9 cellular contexts compared by ENCODE assay signal in the genomic region with DNA sequence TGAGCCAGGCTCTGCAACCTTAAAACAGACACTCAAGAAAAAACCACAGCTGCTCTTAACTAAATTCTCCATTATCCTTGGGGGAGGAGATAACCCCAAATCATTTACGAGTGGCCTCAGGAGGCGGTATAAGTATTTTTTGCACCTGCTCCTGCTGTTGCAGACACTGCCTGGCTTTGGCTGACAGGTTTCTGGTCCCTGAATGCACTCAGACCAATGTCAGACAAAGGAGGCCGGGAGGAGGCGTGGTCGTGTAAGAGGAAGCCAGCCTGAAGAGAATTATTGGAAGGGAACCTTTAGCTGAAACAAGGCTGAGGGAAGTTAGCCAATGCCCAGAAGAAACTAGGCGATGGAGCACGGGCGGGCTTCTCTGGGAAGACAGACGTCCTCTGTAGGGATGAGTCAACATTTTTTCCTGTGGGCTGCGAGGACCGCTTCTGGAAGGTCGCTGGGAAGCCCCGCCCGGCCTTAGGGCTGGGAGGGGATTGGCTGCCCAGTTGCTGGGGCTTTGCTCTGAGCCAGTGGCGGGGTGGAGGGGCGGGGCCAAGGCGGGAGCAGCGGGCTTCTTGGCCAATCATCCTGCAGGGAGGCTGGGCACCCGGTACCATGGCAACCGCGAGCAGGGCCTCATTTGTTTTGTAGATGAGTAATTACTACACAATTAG.
DNase-seq lines count a peak whose midpoint lies in the region; ATAC-seq lines count a peak whose summit lies in the region.
"Had no signal": no experiment of that assay in that cellular context is flagged by ENCODE, and none has a peak within 500 bp of the region (broad histone marks: within the 10 kb centered on the region; RNA-seq: fewer than 3 reads in every experiment).

No MANE protein-coding gene starts in this region.

- H3K27me3 Mint-ChIP-seq in activated T-cell treated with anti-CD3 and anti-CD28 coated beads, Interleukin-2, amount 50 U/mL, for 4 hours (ENCODE audit: low read depth) = no peaks in the 10 kb centered on the region
- H3K27me3 Mint-ChIP-seq: stimulated activated naive CD8-positive, alpha-beta T cell treated with anti-CD3 and anti-CD28 coated beads, Interleukin-15, Interleukin-2, amounts not matched to agents 100 ng/mL and 50 ng/mL, for 24 hours had no signal

- H3K27me3 ChIP-seq in subcutaneous abdominal adipose tissue (ENCODE audit: control insufficient read depth in 5 of 5, insufficient read depth in 4 of 5, low read length in 5 of 5) = no peaks in the 10 kb centered on the region

- H3K9me3 Mint-ChIP-seq in activated T-cell treated with anti-CD3 and anti-CD28 coated beads, Interleukin-2, amount 50 U/mL, for 4 hours = no peaks in the 10 kb centered on the region
- H3K9me3 Mint-ChIP-seq: stimulated activated naive CD8-positive, alpha-beta T cell treated with anti-CD3 and anti-CD28 coated beads, Interleukin-15, Interleukin-2, amounts not matched to agents 100 ng/mL and 50 ng/mL, for 24 hours had no signal

- H3K36me3 Mint-ChIP-seq in activated T-cell treated with anti-CD3 and anti-CD28 coated beads, Interleukin-2, amount 50 U/mL, for 4 hours (ENCODE audit: insufficient read depth) = peaks cover 8% of the 10 kb centered on the region

- peak; percentile 81 for ATAC-seq in HG03045 (IDR thresholded peaks at IDR 0.05; ENCODE audit: unreplicated experiment)
- ATAC-seq in activated T-cell treated with anti-CD3 and anti-CD28 coated beads, Interleukin-2, amount 50 U/mL, for 4 hours = peak; percentile 62
- no peak for ATAC-seq in GM19351 (IDR thresholded peaks at IDR 0.05; ENCODE audit: unreplicated experiment)

- peaks cover 4 to 29% (median 20%) of the 10 kb centered on the region in 5 donors for H3K4me1 ChIP-seq in subcutaneous abdominal adipose tissue (ENCODE audit: control insufficient read depth in 5 of 5, insufficient read depth in 5 of 5, low read length in 5 of 5)

- DNase-seq in CD1c-positive myeloid dendritic cell (ENCODE audit: extremely low spot score) (peak; percentile 95), NCI-H526 (lab: John Stamatoyannopoulos, UW) (peak; percentile 99), fibroblast of peridontal ligament (ENCODE audit: extremely low read depth) (peak; percentile 95), mucosa of gallbladder (ENCODE audit: low spot score) (peak; percentile 96)
- peak; percentile 12 for DNase-seq in activated T-cell treated with anti-CD3 and anti-CD28 coated beads, Interleukin-2, amount 50 U/mL, for 4 hours

- peak overlapping the region in 4 of 5 donors; percentile 32 to 50 (median 49) for H3K4me3 ChIP-seq in subcutaneous abdominal adipose tissue (ENCODE audit: low read depth in 1 of 5, low read length in 5 of 5)

- H3K36me3 ChIP-seq in subcutaneous abdominal adipose tissue (ENCODE audit: control insufficient read depth in 5 of 5, insufficient read depth in 5 of 5, low read length in 5 of 5) = no peaks in the 10 kb centered on the region

- peaks cover 5% of the 10 kb centered on the region for H3K4me1 Mint-ChIP-seq in activated T-cell treated with anti-CD3 and anti-CD28 coated beads, Interleukin-2, amount 50 U/mL, for 4 hours (ENCODE audit: low read depth)

- H3K9ac ChIP-seq in subcutaneous abdominal adipose tissue (ENCODE audit: low read length in 5 of 5) = peak overlapping the region in 2 of 5 donors; percentile 33 to 65

- no peaks in the 10 kb centered on the region for H3K9me3 ChIP-seq in subcutaneous abdominal adipose tissue (ENCODE audit: control insufficient read depth in 5 of 5, low read length in 5 of 5)

- no peak overlapping the region for H3K4me3 Mint-ChIP-seq in activated T-cell treated with anti-CD3 and anti-CD28 coated beads, Interleukin-2, amount 50 U/mL, for 4 hours
- H3K4me3 Mint-ChIP-seq: stimulated activated naive CD8-positive, alpha-beta T cell treated with anti-CD3 and anti-CD28 coated beads, Interleukin-15, Interleukin-2, amounts not matched to agents 100 ng/mL and 50 ng/mL, for 24 hours had no signal

- peak overlapping the region; percentile 84 for H3K27ac ChIP-seq in subcutaneous abdominal adipose tissue (ENCODE audit: low read depth, low read length)

Comparison
In these comparisons a context has a peak if more than half of its experiments do, and no peak if none do; other contexts are left out.
1. DNase-seq: peak in every context shown above with its lines; median percentile 99 in NCI-H526; 96 in mucosa of gallbladder; 95 in CD1c-positive myeloid dendritic cell; 95 in fibroblast of peridontal ligament; 12 in activated T-cell treated with anti-CD3 and anti-CD28 coated beads, Interleukin-2, amount 50 U/mL, for 4 hours.